25 cellular contexts compared by ENCODE assay signal in the genomic region with DNA sequence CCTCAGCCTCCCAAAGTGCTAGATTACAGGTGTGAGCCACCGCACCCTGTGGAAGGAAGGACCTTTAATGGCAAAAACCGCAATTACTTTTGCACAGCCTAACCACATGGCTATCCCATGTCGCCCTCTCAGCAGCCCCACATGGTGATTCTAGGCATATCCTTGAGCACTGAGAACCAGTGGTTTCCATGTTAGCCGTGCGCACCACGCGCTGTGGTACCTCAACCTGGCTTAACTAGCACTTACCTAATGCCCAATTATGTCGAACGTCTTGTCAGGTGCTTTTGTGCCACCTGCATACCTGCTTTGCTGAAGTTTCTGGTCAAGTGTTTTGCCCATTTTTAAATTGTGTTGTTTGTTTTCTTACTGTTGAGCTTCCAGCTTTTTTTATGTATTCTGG.
"Had no signal": no experiment of that assay in that cellular context is flagged by ENCODE, and none has a peak within 500 bp of the region (broad histone marks: within the 10 kb centered on the region; RNA-seq: fewer than 3 reads in every experiment).

No MANE protein-coding gene starts in this region.

- H3K36me3 ChIP-seq: brain microvascular endothelial cell, esophagus squamous epithelium, gastroesophageal sphincter had no signal

- H3K4me3 ChIP-seq: esophagus squamous epithelium, gastroesophageal sphincter had no signal

- H3K27ac ChIP-seq: brain microvascular endothelial cell, epithelial cell of prostate, esophagus squamous epithelium, gastroesophageal sphincter had no signal

- ATAC-seq: activated CD4-positive, alpha-beta T cell treated with anti-CD3 and anti-CD28 coated beads for 36 hours; activated CD8-positive, alpha-beta T cell treated with anti-CD3 and anti-CD28 coated beads, Interleukin-2, amount 10 ng/mL, durations not matched to agents 7 days and 5 days; activated T-cell treated with anti-CD3 and anti-CD28 coated beads, Interleukin-2, amount 50 U/mL, for 4 hours; activated T-helper 17 cell treated with anti-CD3 and anti-CD28 coated beads, Interleukin-2, amount 50 U/mL, for 72 hours; gastroesophageal sphincter had no signal

- DNase-seq: activated CD4-positive, alpha-beta memory T cell treated with anti-CD3 and anti-CD28 coated beads for 36 hours; activated CD4-positive, alpha-beta T cell treated with anti-CD3 and anti-CD28 coated beads for 36 hours; activated CD4-positive, alpha-beta T cell treated with anti-CD3 and anti-CD28 coated beads, Interleukin-2, amount 10 ng/mL, durations not matched to agents 24 days and 14 days; activated CD4-positive, CD25-positive, alpha-beta regulatory T cell; activated CD4-positive, CD25-positive, alpha-beta regulatory T cell treated with anti-CD3 and anti-CD28 coated beads, Interleukin-2, amount 50 U/mL, for 72 hours; activated CD8-positive, alpha-beta T cell treated with anti-CD3 and anti-CD28 coated beads, Interleukin-2, amount 10 ng/mL, durations not matched to agents 7 days and 5 days; activated effector memory CD4-positive, alpha-beta T cell treated with Interleukin-2 at 50 U/mL for 16 hours; activated gamma-delta T cell treated with Interleukin-2 at 50 U/mL for 16 hours; activated naive CD4-positive, alpha-beta T cell treated with anti-CD3 and anti-CD28 coated beads, Interleukin-2, amount 50 U/mL, for 16 hours; activated naive CD4-positive, alpha-beta T cell treated with Interleukin-2 at 50 U/mL for 16 hours; activated T-cell treated with anti-CD3 and anti-CD28 coated beads, Interleukin-2, amount 50 U/mL, for 4 hours; amniotic stem cell; anterior cingulate cortex; brain microvascular endothelial cell; cortex of kidney; dermis blood vessel endothelial cell; effector CD8-positive, alpha-beta T cell; esophagus squamous epithelium; foreskin melanocyte; T-helper 2 cell had no signal

- H3K4me1 Mint-ChIP-seq: activated CD4-positive, alpha-beta T cell treated with anti-CD3 and anti-CD28 coated beads for 36 hours; activated CD4-positive, alpha-beta T cell treated with anti-CD3 and anti-CD28 coated beads, Interleukin-2, amount 10 ng/mL, durations not matched to agents 24 days and 14 days; activated T-helper 17 cell treated with anti-CD3 and anti-CD28 coated beads, Interleukin-2, amount 50 U/mL, for 72 hours; central memory CD8-positive, alpha-beta T cell had no signal

- H3K27ac Mint-ChIP-seq: activated CD4-positive, alpha-beta memory T cell treated with anti-CD3 and anti-CD28 coated beads for 36 hours; activated CD4-positive, alpha-beta T cell treated with anti-CD3 and anti-CD28 coated beads for 36 hours; activated CD4-positive, alpha-beta T cell treated with anti-CD3 and anti-CD28 coated beads, Interleukin-2, amount 10 ng/mL, durations not matched to agents 24 days and 14 days; activated CD8-positive, alpha-beta T cell treated with anti-CD3 and anti-CD28 coated beads, Interleukin-2, amount 10 ng/mL, durations not matched to agents 7 days and 5 days; activated naive CD8-positive, alpha-beta T cell; activated T-helper 17 cell treated with anti-CD3 and anti-CD28 coated beads, Interleukin-2, amount 50 U/mL, for 72 hours had no signal

- H3K9me3 Mint-ChIP-seq: activated CD4-positive, alpha-beta T cell treated with anti-CD3 and anti-CD28 coated beads, Interleukin-2, amount 10 ng/mL, durations not matched to agents 24 days and 14 days; activated T-cell treated with anti-CD3 and anti-CD28 coated beads, Interleukin-2, amount 50 U/mL, for 4 hours; activated T-helper 17 cell treated with anti-CD3 and anti-CD28 coated beads, Interleukin-2, amount 50 U/mL, for 72 hours; central memory CD8-positive, alpha-beta T cell had no signal

- H3K9me3 ChIP-seq: esophagus squamous epithelium, gastroesophageal sphincter had no signal

- H3K27me3 ChIP-seq: brain microvascular endothelial cell had no signal

- H3K4me1 ChIP-seq: esophagus squamous epithelium, gastroesophageal sphincter had no signal

- H3K36me3 Mint-ChIP-seq: activated CD4-positive, alpha-beta memory T cell treated with anti-CD3 and anti-CD28 coated beads for 36 hours; activated naive CD8-positive, alpha-beta T cell had no signal

- H3K4me3 Mint-ChIP-seq: activated CD4-positive, alpha-beta memory T cell treated with anti-CD3 and anti-CD28 coated beads for 36 hours; activated CD4-positive, alpha-beta T cell treated with anti-CD3 and anti-CD28 coated beads for 36 hours; activated CD4-positive, alpha-beta T cell treated with anti-CD3 and anti-CD28 coated beads, Interleukin-2, amount 10 ng/mL, durations not matched to agents 24 days and 14 days; activated CD8-positive, alpha-beta T cell treated with anti-CD3 and anti-CD28 coated beads, Interleukin-2, amount 10 ng/mL, durations not matched to agents 7 days and 5 days; activated naive CD8-positive, alpha-beta T cell; activated T-cell treated with anti-CD3 and anti-CD28 coated beads, Interleukin-2, amount 50 U/mL, for 4 hours; activated T-helper 17 cell treated with anti-CD3 and anti-CD28 coated beads, Interleukin-2, amount 50 U/mL, for 72 hours; central memory CD8-positive, alpha-beta T cell had no signal
